18 cellular contexts compared by ENCODE assay signal in the genomic region with DNA sequence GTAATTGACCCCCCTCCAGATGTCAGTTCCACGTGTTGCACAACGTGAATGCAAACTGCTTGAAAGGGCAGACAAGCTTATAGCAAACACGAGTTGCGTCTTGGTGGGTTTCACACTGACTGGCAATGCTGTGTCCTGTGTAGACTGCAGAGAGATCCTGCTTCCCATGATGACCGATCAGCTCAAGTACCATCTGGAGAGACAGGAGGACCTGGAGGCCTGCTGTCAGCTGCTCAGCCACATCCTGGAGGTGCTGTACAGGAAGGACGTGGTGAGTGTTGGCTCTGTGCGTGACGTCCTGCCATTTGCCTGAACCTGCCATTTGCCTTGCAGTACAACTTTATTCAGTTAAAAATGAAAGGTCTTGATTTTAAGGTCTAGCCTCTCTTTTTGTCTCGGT.
"Had no signal": no experiment of that assay in that cellular context is flagged by ENCODE, and none has a peak within 500 bp of the region (broad histone marks: within the 10 kb centered on the region; RNA-seq: fewer than 3 reads in every experiment).

No MANE protein-coding gene starts in this region.

- H3K9me3 Mint-ChIP-seq: activated naive CD4-positive, alpha-beta T cell treated with anti-CD3 and anti-CD28 coated beads, Interleukin-2, amount 50 U/mL, for 24 hours had no signal

- H3K4me3 ChIP-seq: lower lobe of right lung, prostate gland, right atrium auricular region, thyroid gland had no signal

- H3K36me3 ChIP-seq: prostate gland, right atrium auricular region had no signal

- H3K27me3 ChIP-seq: right atrium auricular region, thyroid gland had no signal

- H3K27ac ChIP-seq: lower lobe of right lung, prostate gland, right atrium auricular region, thyroid gland had no signal

- DNase-seq: activated CD4-positive, alpha-beta T cell treated with anti-CD3 and anti-CD28 coated beads, Interleukin-2, amount 50 U/mL, for 1 hour; activated CD4-positive, CD25-positive, alpha-beta regulatory T cell treated with anti-CD3 and anti-CD28 coated beads, Interleukin-2, amount 50 U/mL, for 72 hours; activated gamma-delta T cell; effector memory CD8-positive, alpha-beta T cell; hippocampal formation; islet precursor cell; left colon; lower lobe of right lung; midbrain; occipital lobe; stimulated activated CD4-positive, alpha-beta T cell treated with anti-CD3 and anti-CD28 coated beads, Interleukin-12 subunit alpha, Interleukin-12 subunit beta, amount 100 ng/mL, for 4 hours; stimulated activated CD4-positive, alpha-beta T cell treated with anti-CD3 and anti-CD28 coated beads, Interleukin-1b, Interleukin-23, amount 100 ng/mL, for 48 hours; stimulated activated naive CD4-positive, alpha-beta T cell treated with Interleukin-2 at 50 U/mL for 16 hours; T1000; thyroid gland had no signal

- ATAC-seq: effector memory CD8-positive, alpha-beta T cell; left colon; lower lobe of right lung had no signal

- H3K27ac Mint-ChIP-seq: activated naive CD4-positive, alpha-beta T cell treated with anti-CD3 and anti-CD28 coated beads, Interleukin-2, amount 50 U/mL, for 24 hours had no signal

- H3K9me3 ChIP-seq: lower lobe of right lung, prostate gland, right atrium auricular region, thyroid gland had no signal

- H3K4me1 Mint-ChIP-seq: activated naive CD4-positive, alpha-beta T cell treated with anti-CD3 and anti-CD28 coated beads, Interleukin-2, amount 50 U/mL, for 24 hours had no signal

- H3K4me1 ChIP-seq: lower lobe of right lung, prostate gland, right atrium auricular region, thyroid gland had no signal

- H3K4me3 Mint-ChIP-seq: activated naive CD4-positive, alpha-beta T cell treated with anti-CD3 and anti-CD28 coated beads, Interleukin-2, amount 50 U/mL, for 24 hours; effector memory CD8-positive, alpha-beta T cell had no signal

- H3K36me3 Mint-ChIP-seq: activated naive CD4-positive, alpha-beta T cell treated with anti-CD3 and anti-CD28 coated beads, Interleukin-2, amount 50 U/mL, for 24 hours had no signal
